8 cellular contexts compared by ENCODE assay signal in genomic region chr20:33992923-33993799, GRCh38.
DNase-seq lines count a peak whose midpoint lies in the region; ATAC-seq and TF ChIP-seq lines count a peak whose summit lies in the region.

No MANE protein-coding gene starts in this region.

- DNase-seq in AML-193 (lab: John Stamatoyannopoulos, UW), result peak; percentile 96
- DNase-seq in NCI-H446 treated with DMSO at 0.1 percent for 48 hours (lab: John Stamatoyannopoulos, UW), result peak; percentile 100
- DNase-seq in activated CD4-positive, CD25-positive, alpha-beta regulatory T cell treated with anti-CD3 and anti-CD28 coated beads, Interleukin-2, amount 50 U/mL, for 72 hours, result peak; percentile 99
- DNase-seq in cerebellar nuclear complex (lab: John Stamatoyannopoulos, UW), result peak; percentile 99 to 100
- DNase-seq in islet precursor cell, result peak; percentile 100
- peak; percentile 99 for DNase-seq in stimulated activated CD4-positive, alpha-beta T cell treated with anti-CD3 and anti-CD28 coated beads, Interleukin-12 subunit alpha, Interleukin-12 subunit beta, amount 100 ng/mL, for 4 hours

- ATAC-seq in HG03378 (IDR thresholded peaks at IDR 0.05; ENCODE audit: unreplicated experiment), result peak; percentile 58

- peak; percentile 92 for TF ChIP-seq POLR2A in GM19099 (IDR thresholded peaks at IDR 0.05; ENCODE audit: extremely low read depth, insufficient read length, low read depth)

Comparison
In these comparisons a context has a peak if more than half of its experiments do, and no peak if none do; other contexts are left out.
1. Peak in every context shown above with its lines: DNase-seq and ATAC-seq.